ENCODE assay signal across 12 cellular contexts in the genomic region with DNA sequence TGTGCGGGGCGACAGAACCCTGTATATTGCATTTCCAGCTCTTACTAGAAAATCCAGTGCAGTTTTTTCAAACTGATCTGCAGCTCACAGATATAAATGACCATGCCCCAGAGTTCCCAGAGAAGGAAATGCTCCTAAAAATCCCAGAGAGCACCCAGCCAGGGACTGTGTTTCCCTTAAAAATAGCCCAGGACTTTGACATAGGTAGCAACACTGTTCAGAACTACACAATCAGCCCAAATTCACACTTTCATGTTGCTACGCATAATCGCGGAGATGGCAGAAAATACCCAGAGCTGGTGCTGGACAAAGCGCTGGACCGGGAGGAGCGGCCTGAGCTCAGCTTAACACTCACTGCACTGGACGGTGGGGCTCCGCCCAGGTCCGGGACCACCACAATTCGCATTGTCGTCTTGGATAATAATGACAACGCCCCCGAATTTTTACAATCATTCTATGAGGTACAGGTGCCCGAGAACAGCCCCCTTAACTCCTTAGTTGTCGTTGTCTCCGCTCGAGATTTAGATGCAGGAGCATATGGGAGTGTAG. TPM values are rescaled to one million over a fixed set of nuclear protein-coding genes. Genes with fewer than 3 reads are reported as not detected.
A peak's percentile ranks its signal among the peaks of the same experiment; 100 is the strongest.
DNase-seq lines count a peak whose midpoint lies in the region; ATAC-seq and TF ChIP-seq lines count a peak whose summit lies in the region.
"Had no signal": no experiment of that assay in that cellular context is flagged by ENCODE, and none has a peak within 500 bp of the region (broad histone marks: within the 10 kb centered on the region; RNA-seq: fewer than 3 reads in every experiment).

No MANE protein-coding gene starts in this region.

- H3K4me1 ChIP-seq in heart left ventricle (no peaks in the 10 kb centered on the region), right atrium auricular region (no peaks in the 10 kb centered on the region), esophagus muscularis mucosa (no peaks in the 10 kb centered on the region), neural progenitor cell (no peaks in the 10 kb centered on the region), uterus (no peaks in the 10 kb centered on the region)

- peaks cover 5% of the 10 kb centered on the region for H3F3A ChIP-seq in neural progenitor cell (ENCODE audit: low read depth)

- H3K27ac Mint-ChIP-seq in neural progenitor cell: no peak overlapping the region
- H3K27ac Mint-ChIP-seq: activated CD4-positive, alpha-beta memory T cell treated with anti-CD3 and anti-CD28 coated beads for 36 hours; activated naive CD4-positive, alpha-beta T cell treated with anti-CD3 and anti-CD28 coated beads, Interleukin-2, amount 50 U/mL, for 24 hours; stimulated activated memory B cell treated with anti-CD40 and anti-IgM and Interleukin-4, amounts not matched to agents 10 μg/mL and 1 μg/mL and 100 μg/mL, for 72 hours had no signal

- intact Hi-C loops in heart left ventricle (cut with DNase I): no loop called here
- intact Hi-C loops in esophagus muscularis mucosa (cut with DNase I): no loop called here
- intact Hi-C loops in uterus (cut with DNase I; ENCODE audit: low total_unique reads): no loop called here

- TF ChIP-seq CTCF in heart left ventricle (IDR thresholded peaks at IDR 0.05): no peak
- TF ChIP-seq CTCF in right atrium auricular region (IDR thresholded peaks at IDR 0.05): no peak
- no peak for TF ChIP-seq CTCF in esophagus muscularis mucosa (IDR thresholded peaks at IDR 0.05)
- no peak for TF ChIP-seq CTCF in neural progenitor cell (IDR thresholded peaks at IDR 0.05)
- TF ChIP-seq CTCF in uterus (IDR thresholded peaks at IDR 0.05): no peak
- TF ChIP-seq CTCF in GM10266 (IDR thresholded peaks at IDR 0.05; ENCODE audit: control insufficient read depth, insufficient read depth, low read depth, missing control alignments): no peak

- TF ChIP-seq POLR2A in heart left ventricle (IDR thresholded peaks at IDR 0.05) (no peak), esophagus muscularis mucosa (IDR thresholded peaks at IDR 0.05; ENCODE audit: low read depth) (no peak), uterus (IDR thresholded peaks at IDR 0.05) (no peak)

- peak overlapping the region; percentile 25 for H3K4me2 ChIP-seq in neural progenitor cell

- H4K20me1 ChIP-seq in neural progenitor cell (ENCODE audit: low read depth): no peaks in the 10 kb centered on the region

- DNase-seq in heart left ventricle: no peak
- no peak for DNase-seq in right atrium auricular region (ENCODE audit: low spot score)
- DNase-seq in esophagus muscularis mucosa (ENCODE audit: extremely low spot score): no peak
- no peak for DNase-seq in neural progenitor cell (ENCODE audit: low spot score)
- no peak for DNase-seq in uterus
- no peak for DNase-seq in caudate nucleus (lab: John Stamatoyannopoulos, UW)
- no peak for DNase-seq in GM10266 (ENCODE audit: extremely low spot score)
- DNase-seq in activated gamma-delta T cell (lab: John Stamatoyannopoulos, UW): no peak
- DNase-seq: activated CD4-positive, alpha-beta memory T cell treated with anti-CD3 and anti-CD28 coated beads for 36 hours; NCI-H1092 had no signal

- peaks cover 0 to 4% (median 0%) of the 10 kb centered on the region in 9 donors for H3K27me3 ChIP-seq in heart left ventricle
- H3K27me3 ChIP-seq in right atrium auricular region: no peaks in the 10 kb centered on the region
- H3K27me3 ChIP-seq in esophagus muscularis mucosa: peaks cover 0 to 13% (median 0%) of the 10 kb centered on the region in 4 donors
- H3K27me3 ChIP-seq in neural progenitor cell: no peaks in the 10 kb centered on the region
- H3K27me3 ChIP-seq in uterus: no peaks in the 10 kb centered on the region

- WGBS in heart left ventricle, 4 donors: 38 to 52% (median 43%) methylated on average over 16 to 19 of the region's 19 CpGs
- WGBS in esophagus muscularis mucosa: 58% methylated on average over 19 of the region's 19 CpGs

- H3K36me3 Mint-ChIP-seq in neural progenitor cell: peaks cover 14% of the 10 kb centered on the region
- H3K36me3 Mint-ChIP-seq: stimulated activated memory B cell treated with anti-CD40 and anti-IgM and Interleukin-4, amounts not matched to agents 10 μg/mL and 1 μg/mL and 100 μg/mL, for 72 hours had no signal

- H2AFZ ChIP-seq in neural progenitor cell (replicated peaks): no peak overlapping the region

- no peak for TF ChIP-seq EP300 in esophagus muscularis mucosa (IDR thresholded peaks at IDR 0.05)

- H3K27ac ChIP-seq in heart left ventricle: no peak overlapping the region
- no peak overlapping the region for H3K27ac ChIP-seq in right atrium auricular region
- H3K27ac ChIP-seq in esophagus muscularis mucosa (replicated peaks in 1 of 4): no peak overlapping the region
- no peak overlapping the region for H3K27ac ChIP-seq in neural progenitor cell
- H3K27ac ChIP-seq in uterus: no peak overlapping the region
- H3K27ac ChIP-seq in caudate nucleus (ENCODE audit: low read depth, low read length): no peak overlapping the region

- no peaks in the 10 kb centered on the region for H3K4me1 Mint-ChIP-seq in neural progenitor cell

- ATAC-seq in heart left ventricle: no peak
- ATAC-seq: stimulated activated memory B cell treated with anti-CD40 and anti-IgM and Interleukin-4, amounts not matched to agents 10 μg/mL and 1 μg/mL and 100 μg/mL, for 72 hours had no signal

- H3K79me2 ChIP-seq in neural progenitor cell (ENCODE audit: low read depth): no peaks in the 10 kb centered on the region

- H3K4me3 ChIP-seq in heart left ventricle (peak overlapping the region; percentile 3 to 61 (median 44)), right atrium auricular region (peak overlapping the region in 1 of 2 donors; percentile 47), esophagus muscularis mucosa (peak overlapping the region; percentile 35 to 52 (median 48)), neural progenitor cell (peak overlapping the region; percentile 34), uterus (peak overlapping the region; percentile 10 to 26)

- H3K4me3 Mint-ChIP-seq in neural progenitor cell: no peak overlapping the region
- H3K4me3 Mint-ChIP-seq: stimulated activated memory B cell treated with anti-CD40 and anti-IgM and Interleukin-4, amounts not matched to agents 10 μg/mL and 1 μg/mL and 100 μg/mL, for 72 hours had no signal

- no peaks in the 10 kb centered on the region for H3K36me3 ChIP-seq in heart left ventricle
- no peaks in the 10 kb centered on the region for H3K36me3 ChIP-seq in right atrium auricular region
- H3K36me3 ChIP-seq in esophagus muscularis mucosa: no peaks in the 10 kb centered on the region
- H3K36me3 ChIP-seq in neural progenitor cell: peaks cover 9% of the 10 kb centered on the region
- no peaks in the 10 kb centered on the region for H3K36me3 ChIP-seq in uterus

- H3K9ac ChIP-seq in neural progenitor cell: no peak overlapping the region

- peaks cover 3% of the 10 kb centered on the region for H3K27me3 Mint-ChIP-seq in neural progenitor cell (ENCODE audit: insufficient read depth, low read depth)

- H3K9me3 Mint-ChIP-seq in neural progenitor cell: peaks cover 47% of the 10 kb centered on the region

- H3K9me3 ChIP-seq in heart left ventricle (peaks cover 0 to 100% (median 44%) of the 10 kb centered on the region in 12 donors), right atrium auricular region (peaks cover 0 to 73% of the 10 kb centered on the region in 2 donors), esophagus muscularis mucosa (peaks cover 0 to 90% (median 57%) of the 10 kb centered on the region in 4 donors), neural progenitor cell (ENCODE audit: low read depth) (peaks cover 19% of the 10 kb centered on the region), uterus (peaks cover 0 to 22% of the 10 kb centered on the region in 2 donors)

RNA-seq across cellular contexts. Expression of a gene that starts 0.8 kb away (rescaled TPM):
- 1 to 10 TPM; 1.4 to 6.4 (median 3.9) TPM for total RNA-seq in heart left ventricle
- polyA plus RNA-seq in heart left ventricle: 1 to 10 TPM in 1 of 2 donors, under 1 TPM in 1; 0.69 to 1.6 TPM
- 1 to 10 TPM; 3.8 to 4.3 TPM for total RNA-seq in right atrium auricular region
- total RNA-seq in esophagus muscularis mucosa: 1 to 10 TPM; 3.6 to 7.4 (median 4.0) TPM
- total RNA-seq in neural progenitor cell (ENCODE audit: low replicate concordance): 11.9 and 15.2 TPM in 2 replicates
- 10 to 100 TPM in 3 of 4 donors, 1 to 10 TPM in 1; 1.2 to 16.4 (median 12.6) TPM for total RNA-seq in uterus
- total RNA-seq: activated CD4-positive, alpha-beta memory T cell treated with anti-CD3 and anti-CD28 coated beads for 36 hours had no signal

RNA-seq across cellular contexts. Expression of a gene that starts 14.1 kb away (rescaled TPM):
- 1 to 10 TPM in 1 of 9 donors, under 1 TPM in 8; 0.16 to 1.1 (median 0.44) TPM for total RNA-seq in heart left ventricle
- under 1 TPM; 0.18 to 0.27 TPM for polyA plus RNA-seq in heart left ventricle
- total RNA-seq in right atrium auricular region: under 1 TPM; 0.12 to 0.33 TPM
- 1 to 10 TPM in 1 of 4 donors, under 1 TPM in 3; 0.46 to 1.1 (median 0.83) TPM for total RNA-seq in esophagus muscularis mucosa
- 0.90 and 1.5 TPM in 2 replicates for total RNA-seq in neural progenitor cell (ENCODE audit: low replicate concordance)
- total RNA-seq in uterus: 1 to 10 TPM in 3 of 4 donors, under 1 TPM in 1; 0.51 to 4.2 (median 1.7) TPM
- total RNA-seq: activated CD4-positive, alpha-beta memory T cell treated with anti-CD3 and anti-CD28 coated beads for 36 hours had no signal

RNA-seq across cellular contexts. Expression of a gene that starts 14.2 kb away (rescaled TPM):
- total RNA-seq in heart left ventricle: 1 to 10 TPM in 8 of 9 donors, under 1 TPM in 1; 0.91 to 2.8 (median 1.6) TPM
- polyA plus RNA-seq in heart left ventricle: under 1 TPM; 0.30 to 0.55 TPM
- total RNA-seq in right atrium auricular region: 1 to 10 TPM; 1.6 to 2.6 TPM
- 1 to 10 TPM; 1.2 to 5.1 (median 3.8) TPM for total RNA-seq in esophagus muscularis mucosa
- total RNA-seq in neural progenitor cell (ENCODE audit: low replicate concordance): 1.9 and 2.3 TPM in 2 replicates
- 10 to 100 TPM in 1 of 4 donors, 1 to 10 TPM in 2, under 1 TPM in 1; 0.59 to 10.5 (median 6.0) TPM for total RNA-seq in uterus
- total RNA-seq: activated CD4-positive, alpha-beta memory T cell treated with anti-CD3 and anti-CD28 coated beads for 36 hours had no signal

RNA-seq across cellular contexts. Expression of a gene that starts 35.5 kb away (rescaled TPM):
- 1 to 10 TPM in 6 of 9 donors, under 1 TPM in 3; 0.77 to 2.9 (median 1.1) TPM for total RNA-seq in heart left ventricle
- polyA plus RNA-seq in heart left ventricle: under 1 TPM; 0.27 to 0.33 TPM
- total RNA-seq in right atrium auricular region: under 1 TPM; 0.63 to 0.83 TPM
- 1 to 10 TPM in 3 of 4 donors, under 1 TPM in 1; 0.83 to 2.3 (median 1.2) TPM for total RNA-seq in esophagus muscularis mucosa
- total RNA-seq in neural progenitor cell (ENCODE audit: low replicate concordance): 5.6 and 6.7 TPM in 2 replicates
- total RNA-seq in uterus: 1 to 10 TPM; 1.0 to 6.9 (median 2.8) TPM
- total RNA-seq: activated CD4-positive, alpha-beta memory T cell treated with anti-CD3 and anti-CD28 coated beads for 36 hours had no signal

RNA-seq across cellular contexts. Expression of a gene that starts 36.7 kb away (rescaled TPM):
- total RNA-seq in heart left ventricle (1 to 10 TPM in 4 of 9 donors, under 1 TPM in 5; 0.52 to 1.3 (median 0.91) TPM), right atrium auricular region (1 to 10 TPM; 1.0 to 1.4 TPM), esophagus muscularis mucosa (1 to 10 TPM; 1.1 to 2.9 (median 2.5) TPM), neural progenitor cell (ENCODE audit: low replicate concordance) (0.21 and 0.90 TPM in 2 replicates), uterus (1 to 10 TPM in 3 of 4 donors, under 1 TPM in 1; 0.51 to 8.0 (median 5.7) TPM)
- polyA plus RNA-seq in heart left ventricle: under 1 TPM; 0.19 to 0.44 TPM
- total RNA-seq: activated CD4-positive, alpha-beta memory T cell treated with anti-CD3 and anti-CD28 coated beads for 36 hours had no signal
